ENCODE assay signal across 14 cellular contexts in the genomic region with DNA sequence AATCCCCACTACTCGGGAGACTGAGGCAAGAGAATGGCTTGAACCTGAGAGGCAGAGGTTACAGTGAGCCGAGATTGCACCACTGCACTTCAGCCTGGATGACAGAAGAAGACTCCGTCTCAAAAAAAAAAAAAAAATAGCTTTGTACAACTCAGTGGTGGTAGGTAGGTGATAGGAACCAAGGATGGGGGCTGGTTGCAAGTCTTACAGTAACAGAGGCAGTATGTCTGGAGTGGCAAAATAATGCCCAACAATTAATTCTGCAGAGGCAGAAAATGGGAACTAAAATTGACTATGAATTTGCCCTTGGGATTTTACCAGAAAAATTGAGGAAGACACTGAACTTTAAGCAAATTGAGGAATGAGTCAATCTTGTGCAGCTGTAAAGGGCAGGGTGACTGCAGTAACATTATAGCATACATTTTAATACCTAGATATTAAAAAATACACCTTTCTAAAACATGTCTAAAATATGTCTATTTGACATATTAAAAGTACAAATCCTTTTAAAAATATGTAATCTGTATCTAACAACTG.
"Had no signal": no experiment of that assay in that cellular context is flagged by ENCODE, and none has a peak within 500 bp of the region (broad histone marks: within the 10 kb centered on the region; RNA-seq: fewer than 3 reads in every experiment).

No MANE protein-coding gene starts in this region.

- DNase-seq: activated CD4-positive, alpha-beta T cell treated with anti-CD3 and anti-CD28 coated beads for 4 hours; activated CD8-positive, alpha-beta memory T cell treated with anti-CD3 and anti-CD28 coated beads, Interleukin-2, amount 50 U/mL, for 4 hours; activated CD8-positive, alpha-beta T cell treated with anti-CD3 and anti-CD28 coated beads, Interleukin-2, amount 10 ng/mL, durations not matched to agents 7 days and 5 days; activated effector memory CD4-positive, alpha-beta T cell treated with anti-CD3 and anti-CD28 coated beads, Interleukin-2, amount 50 U/mL, for 16 hours; activated T-cell treated with anti-CD3 and anti-CD28 coated beads, Interleukin-2, amount 50 U/mL, for 48 hours; dorsolateral prefrontal cortex; gastrocnemius medialis; heart right ventricle; left cardiac atrium; midbrain; ovary; stimulated activated CD4-positive, alpha-beta T cell treated with anti-CD3 and anti-CD28 coated beads, Interleukin-1b, Interleukin-23, amount 100 ng/mL, for 48 hours had no signal

- H3K27ac ChIP-seq: cardiac muscle cell, gastrocnemius medialis, heart right ventricle, ovary, thoracic aorta had no signal

- H3K4me3 ChIP-seq: cardiac muscle cell, dorsolateral prefrontal cortex, gastrocnemius medialis, heart right ventricle, ovary, thoracic aorta had no signal

- H3K36me3 ChIP-seq: cardiac muscle cell, gastrocnemius medialis, heart right ventricle, ovary, thoracic aorta had no signal

- H3K9me3 ChIP-seq: gastrocnemius medialis, heart right ventricle, ovary, thoracic aorta had no signal

- H3K27me3 ChIP-seq: cardiac muscle cell, dorsolateral prefrontal cortex, gastrocnemius medialis, heart right ventricle, ovary had no signal
